ENCODE assay signal across 8 cellular contexts in the genomic region with DNA sequence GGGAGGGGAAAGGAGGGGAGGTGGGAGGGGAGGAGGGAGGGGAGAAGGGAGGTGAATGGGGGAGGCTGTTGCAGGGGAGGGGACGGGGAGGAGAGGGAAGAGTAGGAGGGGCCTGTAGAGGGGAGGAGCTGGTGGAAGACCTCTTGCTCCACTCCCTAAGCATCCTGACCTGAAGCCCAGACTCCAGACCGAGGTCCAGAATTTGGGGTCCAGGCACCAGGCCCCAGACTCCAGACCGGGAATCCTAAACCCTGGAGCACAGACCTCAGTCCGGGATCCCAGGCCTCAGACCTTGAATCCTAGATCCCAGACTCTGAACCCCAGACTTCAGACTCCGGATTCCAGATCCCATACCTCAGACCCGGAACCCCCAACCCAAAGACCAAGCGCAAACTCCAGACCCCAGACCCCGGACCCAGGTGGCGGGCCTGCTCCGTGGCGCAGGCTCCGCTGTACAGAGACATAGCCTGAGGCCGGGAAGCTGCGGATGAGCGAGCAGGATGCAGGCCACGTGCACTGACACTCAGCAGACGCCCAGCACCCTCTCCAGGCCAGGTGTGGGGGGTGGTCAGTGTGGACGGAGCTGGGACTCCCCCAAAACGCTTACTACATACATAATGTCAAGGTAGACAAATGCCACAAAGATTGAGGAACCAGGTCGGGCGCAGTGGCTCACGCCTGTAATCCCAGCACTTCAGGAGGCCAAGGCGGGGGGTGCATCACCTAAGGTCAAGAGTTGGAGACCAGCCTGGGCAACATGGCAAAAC. TPM values are rescaled to one million over a fixed set of nuclear protein-coding genes. Genes with fewer than 3 reads are reported as not detected.
DNase-seq lines count a peak whose midpoint lies in the region; ATAC-seq and TF ChIP-seq lines count a peak whose summit lies in the region.

No MANE protein-coding gene starts in this region.

- H3K4me1 ChIP-seq in CD4-positive, CD25-positive, alpha-beta regulatory T cell (ENCODE audit: control insufficient read depth, insufficient read depth, low read length, poor library complexity, severe bottlenecking) = peaks cover 30% of the 10 kb centered on the region

- no peaks in the 10 kb centered on the region for H3K36me3 ChIP-seq in CD4-positive, CD25-positive, alpha-beta regulatory T cell (ENCODE audit: control insufficient read depth, insufficient read depth, low read length)

- H3K27me3 ChIP-seq in CD4-positive, CD25-positive, alpha-beta regulatory T cell (ENCODE audit: control insufficient read depth, insufficient read depth, low read length) = no peaks in the 10 kb centered on the region
- no peaks in the 10 kb centered on the region for H3K27me3 ChIP-seq in HL-60 (ENCODE audit: insufficient read depth, poor library complexity, severe bottlenecking)

- H3K36me3 Mint-ChIP-seq in CD4-positive, CD25-positive, alpha-beta regulatory T cell = peaks cover 4% of the 10 kb centered on the region
- H3K36me3 Mint-ChIP-seq in activated T-helper 17 cell treated with anti-CD3 and anti-CD28 coated beads, Interleukin-2, amount 50 U/mL, for 72 hours (ENCODE audit: low read depth) = no peaks in the 10 kb centered on the region
- H3K36me3 Mint-ChIP-seq in nephron progenitor cell (ENCODE audit: low read depth) (peaks cover 14% of the 10 kb centered on the region), type B pancreatic cell (peaks cover 9% of the 10 kb centered on the region)

- peak overlapping the region; percentile 26 for H3K4me3 ChIP-seq in CD4-positive, CD25-positive, alpha-beta regulatory T cell (ENCODE audit: low read depth, low read length)
- H3K4me3 ChIP-seq in HL-60 (replicated peaks; ENCODE audit: insufficient read depth, low read length) = peak overlapping the region; percentile 19
- H3K4me3 ChIP-seq in fibroblast of pulmonary artery (replicated peaks; ENCODE audit: low read depth, low read length) = peak overlapping the region; percentile 42

- H3K4me3 Mint-ChIP-seq in CD4-positive, CD25-positive, alpha-beta regulatory T cell = peak overlapping the region; percentile 72 to 92 (median 78)
- peak overlapping the region; percentile 83 for H3K4me3 Mint-ChIP-seq in activated T-helper 17 cell treated with anti-CD3 and anti-CD28 coated beads, Interleukin-2, amount 50 U/mL, for 72 hours
- H3K4me3 Mint-ChIP-seq in nephron progenitor cell = peak overlapping the region; percentile 68
- peak overlapping the region; percentile 72 for H3K4me3 Mint-ChIP-seq in type B pancreatic cell

- H3K27ac Mint-ChIP-seq in CD4-positive, CD25-positive, alpha-beta regulatory T cell = no peak overlapping the region
- peak overlapping the region; percentile 78 for H3K27ac Mint-ChIP-seq in activated T-helper 17 cell treated with anti-CD3 and anti-CD28 coated beads, Interleukin-2, amount 50 U/mL, for 72 hours
- H3K27ac Mint-ChIP-seq in nephron progenitor cell (no peak overlapping the region), type B pancreatic cell (no peak overlapping the region)

- peak overlapping the region; percentile 33 for H3K27ac ChIP-seq in CD4-positive, CD25-positive, alpha-beta regulatory T cell (ENCODE audit: insufficient read depth, low read length, poor library complexity, severe bottlenecking)
- no peak overlapping the region for H3K27ac ChIP-seq in HL-60 (replicated peaks)

- H3K9me3 ChIP-seq in CD4-positive, CD25-positive, alpha-beta regulatory T cell (ENCODE audit: control insufficient read depth in 2 of 2, low read length in 2 of 2) = no peaks in the 10 kb centered on the region

- TF ChIP-seq CTCF in HL-60 (IDR thresholded peaks at IDR 0.05; ENCODE audit: insufficient read depth, low read length) (no peak), fibroblast of pulmonary artery (IDR thresholded peaks at IDR 0.05; ENCODE audit: low read length, missing control alignments) (no peak), nephron progenitor cell (IDR thresholded peaks at IDR 0.05) (no peak), type B pancreatic cell (conservative IDR thresholded peaks at IDR 0.05) (no peak)

- ATAC-seq in CD4-positive, CD25-positive, alpha-beta regulatory T cell (ENCODE audit: low read depth in 2 of 2) = peak; percentile 35 to 48
- ATAC-seq in activated T-helper 17 cell treated with anti-CD3 and anti-CD28 coated beads, Interleukin-2, amount 50 U/mL, for 72 hours (replicated peaks) = peak; percentile 82

- H3K27me3 Mint-ChIP-seq in CD4-positive, CD25-positive, alpha-beta regulatory T cell = peaks cover 4% of the 10 kb centered on the region
- H3K27me3 Mint-ChIP-seq in activated T-helper 17 cell treated with anti-CD3 and anti-CD28 coated beads, Interleukin-2, amount 50 U/mL, for 72 hours = no peaks in the 10 kb centered on the region
- peaks cover 3% of the 10 kb centered on the region for H3K27me3 Mint-ChIP-seq in nephron progenitor cell (ENCODE audit: low read depth, poor library complexity)
- H3K27me3 Mint-ChIP-seq in type B pancreatic cell = no peaks in the 10 kb centered on the region

- H3K9me3 Mint-ChIP-seq in CD4-positive, CD25-positive, alpha-beta regulatory T cell = peaks cover 0 to 1% (median 0%) of the 10 kb centered on the region in 7 donors
- no peaks in the 10 kb centered on the region for H3K9me3 Mint-ChIP-seq in activated T-helper 17 cell treated with anti-CD3 and anti-CD28 coated beads, Interleukin-2, amount 50 U/mL, for 72 hours
- H3K9me3 Mint-ChIP-seq in nephron progenitor cell (peaks cover 3% of the 10 kb centered on the region), type B pancreatic cell (no peaks in the 10 kb centered on the region)

- peak; percentile 50 to 86 (median 56) for DNase-seq in CD4-positive, CD25-positive, alpha-beta regulatory T cell
- peak; percentile 64 to 78 for DNase-seq in HL-60 (ENCODE audit: low read depth in 1 of 2, low spot score in 1 of 2)
- DNase-seq in NOMO-1 treated with DMSO at 0.1 percent for 48 hours (lab: John Stamatoyannopoulos, UW; ENCODE audit: unreplicated experiment) = peak; percentile 48
- peak; percentile 86 for DNase-seq in fibroblast of pulmonary artery (ENCODE audit: low read depth)
- DNase-seq in nephron progenitor cell = peak; percentile 50
- DNase-seq in type B pancreatic cell (ENCODE audit: extremely low spot score, unreplicated experiment) = no peak
- no peak for DNase-seq in mesenteric fat pad (ENCODE audit: low spot score)

- peaks cover 0 to 30% (median 11%) of the 10 kb centered on the region in 4 donors for H3K4me1 Mint-ChIP-seq in CD4-positive, CD25-positive, alpha-beta regulatory T cell
- H3K4me1 Mint-ChIP-seq in activated T-helper 17 cell treated with anti-CD3 and anti-CD28 coated beads, Interleukin-2, amount 50 U/mL, for 72 hours = peaks cover 4% of the 10 kb centered on the region
- peaks cover 11% of the 10 kb centered on the region for H3K4me1 Mint-ChIP-seq in nephron progenitor cell
- H3K4me1 Mint-ChIP-seq in type B pancreatic cell (ENCODE audit: unreplicated experiment) = no peaks in the 10 kb centered on the region

RNA-seq across cellular contexts. Expression of a gene that starts 0.7 kb away (rescaled TPM):
- 58.6 TPM for total RNA-seq in CD4-positive, CD25-positive, alpha-beta regulatory T cell
- 1 to 10 TPM; 3.2 to 5.4 (median 4.7) TPM for polyA plus RNA-seq in CD4-positive, CD25-positive, alpha-beta regulatory T cell
- 10 to 100 TPM; 44.2 to 56.0 TPM for total RNA-seq in activated T-helper 17 cell treated with anti-CD3 and anti-CD28 coated beads, Interleukin-2, amount 50 U/mL, for 72 hours
- total RNA-seq in type B pancreatic cell (ENCODE audit: low replicate concordance) = 72.5 and 118 TPM in 2 replicates
- 61.4 TPM for total RNA-seq in mesenteric fat pad

RNA-seq across cellular contexts. Expression of a gene that starts 34.8 kb away (rescaled TPM):
- 340 TPM for total RNA-seq in CD4-positive, CD25-positive, alpha-beta regulatory T cell
- polyA plus RNA-seq in CD4-positive, CD25-positive, alpha-beta regulatory T cell = 10 to 100 TPM; 28.7 to 38.2 (median 32.0) TPM
- total RNA-seq in activated T-helper 17 cell treated with anti-CD3 and anti-CD28 coated beads, Interleukin-2, amount 50 U/mL, for 72 hours = 100 to 1,000 TPM; 280 to 525 TPM
- 118 and 120 TPM in 2 replicates for total RNA-seq in type B pancreatic cell (ENCODE audit: low replicate concordance)
- total RNA-seq in mesenteric fat pad = 240 TPM

Comparison
In these comparisons a context has a peak if more than half of its experiments do, and no peak if none do; other contexts are left out.
1. DNase-seq: peak in CD4-positive, CD25-positive, alpha-beta regulatory T cell (3 of 3), HL-60 (2 of 2), NOMO-1 treated with DMSO at 0.1 percent for 48 hours (single experiment), fibroblast of pulmonary artery (single experiment) and nephron progenitor cell (single experiment); none in type B pancreatic cell (single experiment) and mesenteric fat pad (single experiment).
2. Peak in every context shown above with its lines, with median percentiles within 50 percentile points of each other: H3K4me3 ChIP-seq and H3K4me3 Mint-ChIP-seq.